In the genomic region with DNA sequence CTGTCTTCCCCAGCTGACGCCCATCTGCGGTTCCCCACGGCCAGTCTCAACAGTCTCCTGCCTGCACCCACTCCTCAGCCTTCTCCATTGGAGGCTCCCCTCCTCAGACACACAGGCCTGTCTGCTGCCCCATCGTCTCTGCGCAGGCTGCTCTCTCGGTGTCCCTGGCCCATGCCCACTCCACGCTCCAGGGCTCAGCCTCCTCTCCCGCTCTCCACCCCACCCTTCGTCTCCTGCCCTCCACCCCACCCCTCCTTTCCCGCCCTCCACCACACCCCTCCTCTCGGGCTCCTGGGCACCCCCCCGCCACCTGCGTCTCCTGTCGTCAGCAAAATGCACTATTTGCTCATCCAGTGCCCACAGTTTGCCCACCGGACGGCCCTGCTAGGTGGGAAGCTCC, we compare ENCODE assay signal across 17 cellular contexts.
DNase-seq lines count a peak whose midpoint lies in the region; ATAC-seq and TF ChIP-seq lines count a peak whose summit lies in the region.
"Had no signal": no experiment of that assay in that cellular context is flagged by ENCODE, and none has a peak within 500 bp of the region (broad histone marks: within the 10 kb centered on the region; RNA-seq: fewer than 3 reads in every experiment).

No MANE protein-coding gene starts in this region.

- H3K36me3 Mint-ChIP-seq in activated T-cell treated with anti-CD3 and anti-CD28 coated beads, Interleukin-2, amount 50 U/mL, for 24 hours (ENCODE audit: low read depth) = no peaks in the 10 kb centered on the region
- no peaks in the 10 kb centered on the region for H3K36me3 Mint-ChIP-seq in activated T-cell treated with anti-CD3 and anti-CD28 coated beads, Interleukin-2, amount 50 U/mL, for 72 hours (ENCODE audit: insufficient read depth in 2 of 2)
- no peaks in the 10 kb centered on the region for H3K36me3 Mint-ChIP-seq in H9 (ENCODE audit: insufficient read depth in 1 of 3, low read depth in 3 of 3)
- H3K36me3 Mint-ChIP-seq: CD4-positive, CD25-positive, alpha-beta regulatory T cell had no signal

- no peaks in the 10 kb centered on the region for H3K4me1 ChIP-seq in HEK293 (ENCODE audit: control insufficient read depth, insufficient read depth, low read length)
- no peaks in the 10 kb centered on the region for H3K4me1 ChIP-seq in lung (ENCODE audit: control insufficient read depth in 2 of 2, insufficient read depth in 2 of 2, low read length in 2 of 2)
- H3K4me1 ChIP-seq in trophoblast cell (ENCODE audit: control insufficient read depth in 1 of 2, insufficient read depth in 2 of 2, low read length in 2 of 2) = peaks cover 19 to 21% of the 10 kb centered on the region in 2 experiments
- H3K4me1 ChIP-seq in H9 (ENCODE audit: insufficient read depth, low read length) = no peaks in the 10 kb centered on the region

- H3K79me1 ChIP-seq in trophoblast cell (ENCODE audit: low read length) (peaks cover 10% of the 10 kb centered on the region), H9 (ENCODE audit: insufficient read depth, low read depth, low read length, poor library complexity, severe bottlenecking) (no peaks in the 10 kb centered on the region)

- H3K9me3 ChIP-seq in HEK293 (ENCODE audit: control insufficient read depth, insufficient read depth, low read depth, low read length) (no peaks in the 10 kb centered on the region), lung (ENCODE audit: control insufficient read depth in 2 of 2, insufficient read depth in 1 of 2, low read length in 1 of 2) (peaks cover 0 to 2% of the 10 kb centered on the region in 2 donors), trophoblast cell (ENCODE audit: insufficient read depth, low read depth, low read length) (peaks cover 2% of the 10 kb centered on the region), H9 (ENCODE audit: control insufficient read depth, low read depth, low read length) (no peaks in the 10 kb centered on the region)
- H3K9me3 ChIP-seq: BLaER1 treated with 17β-estradiol and CSF1 and Interleukin-3, amounts not matched to agents 10 nM and 100 nM had no signal

- H2BK12ac ChIP-seq in trophoblast cell (ENCODE audit: low read length) (peak overlapping the region; percentile 56), H9 (ENCODE audit: insufficient read length, low read depth, low read length) (no peak overlapping the region)

- no peak overlapping the region for H3K4me3 ChIP-seq in HEK293 (ENCODE audit: low read depth, low read length)
- H3K4me3 ChIP-seq in lung = no peak overlapping the region
- no peak overlapping the region for H3K4me3 ChIP-seq in trophoblast cell (ENCODE audit: low read depth, low read length)
- H3K4me3 ChIP-seq: BLaER1 treated with 17β-estradiol and CSF1 and Interleukin-3, amounts not matched to agents 10 nM and 100 nM; GM12878 had no signal

- no peak overlapping the region for H3K4me2 ChIP-seq in trophoblast cell (ENCODE audit: low read length)
- H3K4me2 ChIP-seq in H9 (ENCODE audit: insufficient read depth, insufficient read length, low read length) = no peak overlapping the region

- no peak overlapping the region for H3T11ph ChIP-seq in H9 (ENCODE audit: low read length)

- peaks cover 37% of the 10 kb centered on the region for H3K4me1 Mint-ChIP-seq in activated T-cell treated with anti-CD3 and anti-CD28 coated beads, Interleukin-2, amount 50 U/mL, for 24 hours (ENCODE audit: low read depth)
- peaks cover 28% of the 10 kb centered on the region for H3K4me1 Mint-ChIP-seq in activated T-cell treated with anti-CD3 and anti-CD28 coated beads, Interleukin-2, amount 50 U/mL, for 72 hours (ENCODE audit: low read depth)
- peaks cover 0 to 4% of the 10 kb centered on the region in 2 experiments; a peak in 1 of 4 replicates for H3K4me1 Mint-ChIP-seq in H9

- no peak overlapping the region for H2AFZ ChIP-seq in trophoblast cell (ENCODE audit: insufficient read depth, low read length, poor library complexity)
- H2AFZ ChIP-seq in H9 (ENCODE audit: low read length) = no peak overlapping the region

- TF ChIP-seq CTCF in HEK293 (tag by site-specific recombination; IDR thresholded peaks at IDR 0.05) (no peak), lung (IDR thresholded peaks at IDR 0.05; ENCODE audit: control extremely low read depth, extremely low read depth) (no peak), H9 (conservative IDR thresholded peaks at IDR 0.05) (no peak)

- H2BK5ac ChIP-seq in trophoblast cell (ENCODE audit: low read depth, low read length, poor library complexity) (peak overlapping the region; percentile 15), H9 (ENCODE audit: insufficient read length, low read length) (no peak overlapping the region)

- no peak overlapping the region for H3K4me3 Mint-ChIP-seq in activated T-cell treated with anti-CD3 and anti-CD28 coated beads, Interleukin-2, amount 50 U/mL, for 24 hours
- H3K4me3 Mint-ChIP-seq in activated T-cell treated with anti-CD3 and anti-CD28 coated beads, Interleukin-2, amount 50 U/mL, for 72 hours = no peak overlapping the region
- H3K4me3 Mint-ChIP-seq in H9 = no peak overlapping the region

- H3K14ac ChIP-seq in trophoblast cell (ENCODE audit: low read length) (peak overlapping the region; percentile 16), H9 (ENCODE audit: insufficient read depth, low read length) (no peak overlapping the region)

- H3K4ac ChIP-seq in trophoblast cell (ENCODE audit: low read depth, low read length) (no peak overlapping the region), H9 (ENCODE audit: low read depth, low read length) (no peak overlapping the region)

- CTCF ChIA-PET in HEK293 (lab: Yijun Ruan, JAX) = no interaction called here

- no peak overlapping the region for H2BK15ac ChIP-seq in H9 (ENCODE audit: low read depth, low read length)

- H3K27me3 Mint-ChIP-seq in activated T-cell treated with anti-CD3 and anti-CD28 coated beads, Interleukin-2, amount 50 U/mL, for 24 hours = peaks cover 90% of the 10 kb centered on the region
- H3K27me3 Mint-ChIP-seq in activated T-cell treated with anti-CD3 and anti-CD28 coated beads, Interleukin-2, amount 50 U/mL, for 72 hours (ENCODE audit: low read depth) = peaks cover 79% of the 10 kb centered on the region
- peaks cover 17% of the 10 kb centered on the region for H3K27me3 Mint-ChIP-seq in H9 (ENCODE audit: low read depth)

- no peak overlapping the region for H4K5ac ChIP-seq in H9 (ENCODE audit: insufficient read length, low read depth, low read length)

- DNase-seq in activated T-cell treated with anti-CD3 and anti-CD28 coated beads, Interleukin-2, amount 50 U/mL, for 24 hours = no peak
- no peak for DNase-seq in activated T-cell treated with anti-CD3 and anti-CD28 coated beads, Interleukin-2, amount 50 U/mL, for 72 hours
- DNase-seq in lung (ENCODE audit: low spot score) (peak; percentile 16), trophoblast cell (no peak), H9 (no peak), T-helper 9 cell (no peak)
- no peak for DNase-seq in stimulated activated CD8-positive, alpha-beta memory T cell treated with anti-CD3 and anti-CD28 coated beads, Interleukin-4, amount 100 ng/mL, for 48 hours
- DNase-seq: ACHN, Calu3, DMS 273 treated with DMSO at 0.1 percent for 48 hours, GOT3, HCEC 1CT had no signal

- no peaks in the 10 kb centered on the region for H3K9me3 Mint-ChIP-seq in activated T-cell treated with anti-CD3 and anti-CD28 coated beads, Interleukin-2, amount 50 U/mL, for 24 hours
- no peaks in the 10 kb centered on the region for H3K9me3 Mint-ChIP-seq in activated T-cell treated with anti-CD3 and anti-CD28 coated beads, Interleukin-2, amount 50 U/mL, for 72 hours
- no peaks in the 10 kb centered on the region for H3K9me3 Mint-ChIP-seq in H9

- 93% methylated on average over 16 of the region's 16 CpGs for WGBS in lung, 2 donors
- WGBS in trophoblast cell (ENCODE audit: extremely low coverage, insufficient coverage, insufficient read length) = 100% methylated on average over 3 of the region's 16 CpGs
- no CpG with 5 or more reads among the region's 16 CpGs for WGBS in H9 (ENCODE audit: extremely low coverage, insufficient read length, low lambda C conversion rate)

- H2BK120ac ChIP-seq in trophoblast cell (ENCODE audit: insufficient read depth, low read length, poor library complexity) (peak overlapping the region; percentile 27), H9 (ENCODE audit: low read depth, low read length, poor library complexity, severe bottlenecking) (no peak overlapping the region)

- H3K9ac ChIP-seq in trophoblast cell (ENCODE audit: low read length) (no peak overlapping the region), H9 (ENCODE audit: extremely low read depth, insufficient read length, low read length) (no peak overlapping the region)
- H3K9ac ChIP-seq: BLaER1 treated with 17β-estradiol and CSF1 and Interleukin-3, amounts not matched to agents 10 nM and 100 nM had no signal

- no peaks in the 10 kb centered on the region for H3K23me2 ChIP-seq in H9 (ENCODE audit: insufficient read length, low read depth, low read length, poor library complexity, severe bottlenecking)

- no peak for ATAC-seq in activated T-cell treated with anti-CD3 and anti-CD28 coated beads, Interleukin-2, amount 50 U/mL, for 72 hours (replicated peaks in 1 of 2)
- no peak for ATAC-seq in lung (ENCODE audit: insufficient read depth, low FRiP score)
- ATAC-seq: GM12878 had no signal

- H3K27ac ChIP-seq in HEK293 (ENCODE audit: extremely low read depth, low read depth, low read length) (no peak overlapping the region), lung (ENCODE audit: low read depth in 1 of 2, low read length in 1 of 2) (no peak overlapping the region), trophoblast cell (ENCODE audit: low read depth, low read length) (no peak overlapping the region), H9 (ENCODE audit: insufficient read length, low read depth, low read length) (no peak overlapping the region)
- H3K27ac ChIP-seq: BLaER1 treated with 17β-estradiol and CSF1 and Interleukin-3, amounts not matched to agents 10 nM and 100 nM; HL-60 had no signal

- H4K91ac ChIP-seq in trophoblast cell (ENCODE audit: low read depth, low read length) (peak overlapping the region; percentile 2), H9 (ENCODE audit: insufficient read length, low read depth, low read length) (no peak overlapping the region)

- no peaks in the 10 kb centered on the region for H3K36me3 ChIP-seq in HEK293 (ENCODE audit: control insufficient read depth in 2 of 2, insufficient read depth in 1 of 2, low read length in 2 of 2)
- H3K36me3 ChIP-seq in lung (ENCODE audit: control insufficient read depth in 2 of 2, insufficient read depth in 2 of 2, low read length in 2 of 2) = no peaks in the 10 kb centered on the region
- no peaks in the 10 kb centered on the region for H3K36me3 ChIP-seq in trophoblast cell (ENCODE audit: control insufficient read depth in 1 of 2, insufficient read depth in 2 of 2, low read length in 2 of 2)
- H3K36me3 ChIP-seq: BLaER1 treated with 17β-estradiol and CSF1 and Interleukin-3, amounts not matched to agents 10 nM and 100 nM had no signal

- H3K79me2 ChIP-seq in trophoblast cell (ENCODE audit: control insufficient read depth, insufficient read depth, low read length, poor library complexity) = no peaks in the 10 kb centered on the region
- no peaks in the 10 kb centered on the region for H3K79me2 ChIP-seq in H9 (ENCODE audit: insufficient read depth, low read length)

- H4K8ac ChIP-seq in trophoblast cell (ENCODE audit: low read depth, low read length) = no peak overlapping the region
- no peak overlapping the region for H4K8ac ChIP-seq in H9 (replicated peaks; ENCODE audit: insufficient read length, low read depth, low read length)

- H3K56ac ChIP-seq in H9 (ENCODE audit: insufficient read length, low read depth, low read length) = no peak overlapping the region

- peak overlapping the region; percentile 44 for H3K27ac Mint-ChIP-seq in activated T-cell treated with anti-CD3 and anti-CD28 coated beads, Interleukin-2, amount 50 U/mL, for 24 hours
- H3K27ac Mint-ChIP-seq in activated T-cell treated with anti-CD3 and anti-CD28 coated beads, Interleukin-2, amount 50 U/mL, for 72 hours = no peak overlapping the region
- no peak overlapping the region; a peak in 1 of 7 replicates for H3K27ac Mint-ChIP-seq in H9
- H3K27ac Mint-ChIP-seq: CD4-positive, CD25-positive, alpha-beta regulatory T cell had no signal

- POLR2A ChIA-PET in HEK293 (lab: Yijun Ruan, JAX) = no interaction called here

- no peak overlapping the region for H2BK20ac ChIP-seq in H9 (ENCODE audit: low read depth, low read length, poor library complexity, severe bottlenecking)

- H3K27me3 ChIP-seq in lung (ENCODE audit: control insufficient read depth, insufficient read depth) (no peaks in the 10 kb centered on the region), trophoblast cell (ENCODE audit: insufficient read depth, low read length) (no peaks in the 10 kb centered on the region), H9 (ENCODE audit: insufficient read depth, low read length) (no peaks in the 10 kb centered on the region)

- no peak overlapping the region for H4K12ac ChIP-seq in trophoblast cell (ENCODE audit: low read depth, low read length)

- H3K23ac ChIP-seq in trophoblast cell (ENCODE audit: low read length) (no peak overlapping the region), H9 (ENCODE audit: insufficient read length, low read depth, low read length) (no peak overlapping the region)

- H3K18ac ChIP-seq in trophoblast cell (ENCODE audit: low read length) (peak overlapping the region; percentile 2), H9 (ENCODE audit: insufficient read length, low read depth, low read length) (no peak overlapping the region)

- no peaks in the 10 kb centered on the region for H4K20me1 ChIP-seq in H9 (ENCODE audit: control insufficient read depth, insufficient read depth, insufficient read length)

- H2AK5ac ChIP-seq in trophoblast cell (ENCODE audit: low read length) = peak overlapping the region; percentile 37
- H2AK5ac ChIP-seq in H9 (ENCODE audit: insufficient read length, low read length) = no peak overlapping the region
